8 cellular contexts compared by ENCODE assay signal in genomic region chr14:64387738-64388532, GRCh38. TPM values are rescaled to one million over a fixed set of nuclear protein-coding genes. Genes with fewer than 3 reads are reported as not detected.
A peak's percentile ranks its signal among the peaks of the same experiment; 100 is the strongest.
DNase-seq lines count a peak whose midpoint lies in the region; ATAC-seq and TF ChIP-seq lines count a peak whose summit lies in the region.

Gene MTHFD1 (plus strand): TSS chr14:64388353. CDS start chr14:64388428, 75 bp downstream.

- no peaks in the 10 kb centered on the region for H3K27me3 ChIP-seq in left ventricle myocardium inferior (ENCODE audit: low read depth)

- ATAC-seq in HG02885 (IDR thresholded peaks at IDR 0.05; ENCODE audit: poor library complexity, unreplicated experiment), result peak; percentile 81
- ATAC-seq in T-helper 17 cell, result peak; percentile 86

- H3K4me1 Mint-ChIP-seq in T-helper 17 cell (peaks cover 32% of the 10 kb centered on the region), progenitor cell of endocrine pancreas (ENCODE audit: low read depth) (peaks cover 6% of the 10 kb centered on the region)

- H3K36me3 Mint-ChIP-seq in T-helper 17 cell (ENCODE audit: low read depth) (peaks cover 6% of the 10 kb centered on the region), progenitor cell of endocrine pancreas (ENCODE audit: insufficient read depth) (peaks cover 8% of the 10 kb centered on the region)

- peaks cover 13% of the 10 kb centered on the region for H3K36me3 ChIP-seq in left ventricle myocardium inferior

- H3K27ac Mint-ChIP-seq in T-helper 17 cell (peak within 1 kb of the TSS; percentile 99), progenitor cell of endocrine pancreas (peak within 1 kb of the TSS; percentile 99)

- peak within 1 kb of the TSS; percentile 88 for H3K4me3 ChIP-seq in left ventricle myocardium inferior

- intact Hi-C loops in left ventricle myocardium inferior (cut with micrococcal nuclease), result no loop called here

- peak within 1 kb of the TSS; percentile 81 for H3K27ac ChIP-seq in left ventricle myocardium inferior (replicated peaks)

- H3K4me3 Mint-ChIP-seq in T-helper 17 cell, result peak within 1 kb of the TSS; percentile 99
- peak within 1 kb of the TSS; percentile 96 for H3K4me3 Mint-ChIP-seq in progenitor cell of endocrine pancreas (ENCODE audit: low read depth)

- TF ChIP-seq POLR2A in GM15510 (IDR thresholded peaks at IDR 0.05; ENCODE audit: borderline replicate concordance, extremely low read depth, insufficient read length), result peak; percentile 77

- TF ChIP-seq CTCF in left ventricle myocardium inferior (IDR thresholded peaks at IDR 0.05; ENCODE audit: borderline replicate concordance), result no peak
- no peak for TF ChIP-seq CTCF in progenitor cell of endocrine pancreas (IDR thresholded peaks at IDR 0.05; ENCODE audit: unreplicated experiment)

- peak; percentile 100 for DNase-seq in NCI-H1694 treated with DMSO at 0.1 percent for 48 hours (lab: John Stamatoyannopoulos, UW)
- DNase-seq in T-helper 17 cell, result peak; percentile 92 to 97 (median 94)
- peak; percentile 86 to 99 (median 96) for DNase-seq in amygdala (lab: John Stamatoyannopoulos, UW)
- DNase-seq in left ventricle myocardium inferior, result peak; percentile 99
- DNase-seq in progenitor cell of endocrine pancreas (ENCODE audit: low spot score, unreplicated experiment), result peak; percentile 96
- DNase-seq in ureter (ENCODE audit: low spot score), result peak; percentile 99

- H3K27me3 Mint-ChIP-seq in T-helper 17 cell, result no peaks in the 10 kb centered on the region
- H3K27me3 Mint-ChIP-seq in progenitor cell of endocrine pancreas, result no peaks in the 10 kb centered on the region

- peaks cover 25% of the 10 kb centered on the region for H3K4me1 ChIP-seq in left ventricle myocardium inferior

- H3K9me3 Mint-ChIP-seq in progenitor cell of endocrine pancreas (ENCODE audit: low read depth), result no peaks in the 10 kb centered on the region

- H3K9me3 ChIP-seq in T-helper 17 cell (ENCODE audit: control insufficient read depth, low read length, poor library complexity, severe bottlenecking) (no peaks in the 10 kb centered on the region), left ventricle myocardium inferior (replicated peaks) (no peaks in the 10 kb centered on the region)

RNA-seq across cellular contexts. Expression of gene MTHFD1, which starts in this region (rescaled TPM):
- total RNA-seq in T-helper 17 cell (10 to 100 TPM; 29.0 to 31.1 TPM), left ventricle myocardium inferior (64.9 TPM), progenitor cell of endocrine pancreas (70.3 and 71.9 TPM in 2 replicates), ureter (79.2 TPM)

Comparison
In these comparisons a context has a peak if more than half of its experiments do, and no peak if none do; other contexts are left out.
1. Peak in every context shown above with its lines: DNase-seq, ATAC-seq, H3K4me3 ChIP-seq and H3K27ac ChIP-seq.